In the genomic region with DNA sequence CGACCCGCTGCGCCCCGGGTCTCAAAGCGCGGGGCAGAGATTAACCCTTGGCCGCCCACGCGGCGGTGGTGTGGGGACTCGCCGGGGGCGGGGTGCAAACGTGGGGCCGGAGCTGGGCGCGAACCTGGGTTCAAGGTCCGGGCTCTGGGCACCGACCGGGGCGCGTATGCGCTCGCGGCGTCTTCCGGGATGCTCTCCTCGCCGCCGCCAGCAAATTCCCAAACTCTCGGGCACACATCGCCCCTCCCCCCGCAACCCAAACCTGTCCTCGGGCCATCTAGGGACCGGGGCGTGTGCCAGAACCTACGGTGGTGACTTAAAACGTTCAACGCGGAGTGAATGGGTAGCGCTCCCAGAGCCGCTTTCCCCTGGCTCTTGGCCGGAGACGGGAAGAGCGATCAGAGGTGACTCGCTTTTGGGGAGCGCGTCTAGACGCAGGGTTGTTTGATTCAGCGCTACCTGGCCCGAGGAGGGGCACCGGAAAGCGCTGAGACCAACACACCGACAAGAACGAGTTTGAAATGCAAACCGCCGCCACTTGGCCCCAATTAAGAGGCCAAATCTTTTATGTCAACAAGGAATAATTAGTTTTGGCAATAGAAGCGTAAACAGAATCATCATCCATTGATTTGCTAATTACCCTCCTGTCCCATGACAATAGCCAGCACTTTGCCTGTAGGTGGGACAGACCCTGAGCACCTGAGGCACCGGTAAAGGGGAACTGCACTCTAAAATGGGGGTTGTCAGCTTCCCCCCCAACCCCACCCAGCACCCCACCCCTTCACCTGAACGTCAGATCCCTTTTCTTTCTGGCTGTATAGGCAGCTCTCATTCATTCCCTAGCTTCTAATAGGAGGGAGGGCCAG, we compare ENCODE assay signal across 1 cellular context.
TF ChIP-seq lines count a peak whose summit lies in the region.

No MANE protein-coding gene starts in this region.

TF ChIP-seq in K562, 482 proteins besides CTCF, POLR2A, EP300 and RAD21 (continued from another document and continues in another):
- TF ChIP-seq MEF2A (IDR thresholded peaks at IDR 0.05; ENCODE audit: control insufficient read depth, low read depth, low read length) = no peak
- no peak for TF ChIP-seq ZNF224 (CRISPR knock-in tag; IDR thresholded peaks at IDR 0.05)
- TF ChIP-seq, protein P1, sequence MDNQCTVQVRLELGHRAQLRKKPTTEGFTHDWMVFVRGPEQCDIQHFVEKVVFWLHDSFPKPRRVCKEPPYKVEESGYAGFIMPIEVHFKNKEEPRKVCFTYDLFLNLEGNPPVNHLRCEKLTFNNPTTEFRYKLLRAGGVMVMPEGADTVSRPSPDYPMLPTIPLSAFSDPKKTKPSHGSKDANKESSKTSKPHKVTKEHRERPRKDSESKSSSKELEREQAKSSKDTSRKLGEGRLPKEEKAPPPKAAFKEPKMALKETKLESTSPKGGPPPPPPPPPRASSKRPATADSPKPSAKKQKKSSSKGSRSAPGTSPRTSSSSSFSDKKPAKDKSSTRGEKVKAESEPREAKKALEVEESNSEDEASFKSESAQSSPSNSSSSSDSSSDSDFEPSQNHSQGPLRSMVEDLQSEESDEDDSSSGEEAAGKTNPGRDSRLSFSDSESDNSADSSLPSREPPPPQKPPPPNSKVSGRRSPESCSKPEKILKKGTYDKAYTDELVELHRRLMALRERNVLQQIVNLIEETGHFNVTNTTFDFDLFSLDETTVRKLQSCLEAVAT (IDR thresholded peaks at IDR 0.05) = no peak
- TF ChIP-seq PBX2 (CRISPR knock-in tag; IDR thresholded peaks at IDR 0.05; ENCODE audit: low read depth) = no peak
- no peak for TF ChIP-seq PBX2 (tag; conservative IDR thresholded peaks at IDR 0.05; ENCODE audit: low read depth)
- no peak for TF ChIP-seq U2AF1 (optimal IDR thresholded peaks at IDR 0.05; ENCODE audit: low read depth, low read length)
- TF ChIP-seq ETS2 (tag; IDR thresholded peaks at IDR 0.05; ENCODE audit: borderline replicate concordance, poor library complexity, severe bottlenecking) = no peak
- no peak for TF ChIP-seq ZNF449 (CRISPR knock-in tag; IDR thresholded peaks at IDR 0.05)
- no peak for TF ChIP-seq KLF10 (CRISPR knock-in tag; IDR thresholded peaks at IDR 0.05)
- no peak; a peak in 1 of 4 replicates for TF ChIP-seq KDM1A (IDR thresholded peaks at IDR 0.05)
- TF ChIP-seq ZNF778 (CRISPR knock-in tag; IDR thresholded peaks at IDR 0.05) = no peak
- 0 out of 2 replicates have a peak, but pooled peaks have one; percentile 30 for TF ChIP-seq DPF2 (IDR thresholded peaks at IDR 0.05)
- TF ChIP-seq ZNF398 (CRISPR knock-in tag; IDR thresholded peaks at IDR 0.05) = no peak
- TF ChIP-seq ETV5 (CRISPR knock-in tag; IDR thresholded peaks at IDR 0.05; ENCODE audit: low read depth) = no peak
- no peak for TF ChIP-seq ZNF707 (CRISPR knock-in tag; conservative IDR thresholded peaks at IDR 0.05)
- no peak for TF ChIP-seq ARNT (IDR thresholded peaks at IDR 0.05)
- no peak for TF ChIP-seq LARP7 (IDR thresholded peaks at IDR 0.05)
- no peak for TF ChIP-seq SMAD3 (CRISPR knock-in tag; conservative IDR thresholded peaks at IDR 0.05)
- TF ChIP-seq ZNF354B (CRISPR knock-in tag; IDR thresholded peaks at IDR 0.05) = no peak
- TF ChIP-seq CCAR2 (IDR thresholded peaks at IDR 0.05; ENCODE audit: low read depth, low read length) = no peak
- no peak for TF ChIP-seq USF2 (CRISPR knock-in tag; IDR thresholded peaks at IDR 0.05)
- TF ChIP-seq, protein P2, sequence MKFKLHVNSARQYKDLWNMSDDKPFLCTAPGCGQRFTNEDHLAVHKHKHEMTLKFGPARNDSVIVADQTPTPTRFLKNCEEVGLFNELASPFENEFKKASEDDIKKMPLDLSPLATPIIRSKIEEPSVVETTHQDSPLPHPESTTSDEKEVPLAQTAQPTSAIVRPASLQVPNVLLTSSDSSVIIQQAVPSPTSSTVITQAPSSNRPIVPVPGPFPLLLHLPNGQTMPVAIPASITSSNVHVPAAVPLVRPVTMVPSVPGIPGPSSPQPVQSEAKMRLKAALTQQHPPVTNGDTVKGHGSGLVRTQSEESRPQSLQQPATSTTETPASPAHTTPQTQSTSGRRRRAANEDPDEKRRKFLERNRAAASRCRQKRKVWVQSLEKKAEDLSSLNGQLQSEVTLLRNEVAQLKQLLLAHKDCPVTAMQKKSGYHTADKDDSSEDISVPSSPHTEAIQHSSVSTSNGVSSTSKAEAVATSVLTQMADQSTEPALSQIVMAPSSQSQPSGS (CRISPR knock-in tag; IDR thresholded peaks at IDR 0.05) = no peak
- TF ChIP-seq KLF13 (tag; IDR thresholded peaks at IDR 0.05; ENCODE audit: borderline replicate concordance, low read depth) = no peak
- peak; percentile 36 to 87; a peak in 3 of 4 replicates for TF ChIP-seq FOXA3 (CRISPR knock-in tag; conservative IDR thresholded peaks at IDR 0.05 in 1 of 2, IDR thresholded peaks at IDR 0.05 in 1 of 2)
- no peak for TF ChIP-seq MED1 (CRISPR knock-in tag; IDR thresholded peaks at IDR 0.05; ENCODE audit: borderline replicate concordance)
- TF ChIP-seq NRF1 (conservative IDR thresholded peaks at IDR 0.05 in 1 of 2, IDR thresholded peaks at IDR 0.05 in 1 of 2) = 0 out of 4 replicates have a peak, but pooled peaks of 1 of the 2 experiments have one; percentile 16
- TF ChIP-seq SETDB1 (IDR thresholded peaks at IDR 0.05; ENCODE audit: low read length) = no peak
- TF ChIP-seq SAFB (IDR thresholded peaks at IDR 0.05; ENCODE audit: borderline replicate concordance, low read depth, low read length) = no peak
- TF ChIP-seq ZNF780A (CRISPR knock-in tag; IDR thresholded peaks at IDR 0.05) = no peak
- TF ChIP-seq ZMIZ1 (IDR thresholded peaks at IDR 0.05; ENCODE audit: low read depth in 2 of 2, low read length in 2 of 2) = no peak
- TF ChIP-seq HDAC1 (IDR thresholded peaks at IDR 0.05) = peak in 1 of 2 experiments; percentile 20; a peak in 1 of 4 replicates
- TF ChIP-seq ZKSCAN8 (CRISPR knock-in tag; IDR thresholded peaks at IDR 0.05) = no peak
- no peak for TF ChIP-seq RHOXF2B (CRISPR knock-in tag; conservative IDR thresholded peaks at IDR 0.05)
- no peak; the same call in 1 of the 2 replicates for TF ChIP-seq GABPA (tag; conservative IDR thresholded peaks at IDR 0.05; ENCODE audit: low read depth)
- no peak for TF ChIP-seq MIER1 (IDR thresholded peaks at IDR 0.05; ENCODE audit: low read depth)
- TF ChIP-seq ZNF3 (CRISPR knock-in tag; IDR thresholded peaks at IDR 0.05) = no peak
- TF ChIP-seq CHCHD3 (CRISPR knock-in tag; IDR thresholded peaks at IDR 0.05) = 0 out of 2 replicates have a peak, but pooled peaks have one; percentile 33
- TF ChIP-seq ASH1L (IDR thresholded peaks at IDR 0.05; ENCODE audit: borderline replicate concordance, low read depth, partially characterized antibody) = no peak
- no peak for TF ChIP-seq GTF2B (IDR thresholded peaks at IDR 0.05; ENCODE audit: extremely low read depth, insufficient read length)
- no peak for TF ChIP-seq CSDE1 (IDR thresholded peaks at IDR 0.05)
- peak; percentile 70; the same call in 1 of the 2 replicates for TF ChIP-seq MTA3 (IDR thresholded peaks at IDR 0.05; ENCODE audit: borderline replicate concordance)
- no peak for TF ChIP-seq TEAD2 (tag; IDR thresholded peaks at IDR 0.05)
- no peak for TF ChIP-seq PKNOX1 (IDR thresholded peaks at IDR 0.05)
- TF ChIP-seq DNMT1 (IDR thresholded peaks at IDR 0.05) = no peak
- TF ChIP-seq CC2D1A (IDR thresholded peaks at IDR 0.05) = no peak
- no peak for TF ChIP-seq ATF1 (CRISPR knock-in tag; IDR thresholded peaks at IDR 0.05)
- peak; percentile 49 for TF ChIP-seq ATF1 (tag; IDR thresholded peaks at IDR 0.05)
- TF ChIP-seq FOXP1 (CRISPR knock-in tag; IDR thresholded peaks at IDR 0.05) = peak; percentile 84
- no peak for TF ChIP-seq ZFPM2 (CRISPR knock-in tag; IDR thresholded peaks at IDR 0.05)
- TF ChIP-seq CBX8 (IDR thresholded peaks at IDR 0.05; ENCODE audit: borderline replicate concordance, extremely low read depth, low read depth, low read length, poor library complexity, severe bottlenecking) = no peak
